Comparison of ENCODE assay signal across 1 cellular context in genomic region chr1:200869753-200870391, GRCh38.
TF ChIP-seq lines count a peak whose summit lies in the region.

No MANE protein-coding gene starts in this region.

TF ChIP-seq in GM12878, 131 proteins besides CTCF, POLR2A, EP300 and RAD21 (continued from another document and continues in another):
- 0 out of 2 replicates have a peak, but pooled peaks have one; percentile 37 for TF ChIP-seq ZNF592 (IDR thresholded peaks at IDR 0.05)
- TF ChIP-seq SMC3 (IDR thresholded peaks at IDR 0.05; ENCODE audit: borderline replicate concordance, low read length) = peak; percentile 11; the same call in 1 of the 2 replicates
- TF ChIP-seq RCOR1 (conservative IDR thresholded peaks at IDR 0.05; ENCODE audit: low read depth, low read length) = no peak
- TF ChIP-seq SUZ12 (IDR thresholded peaks at IDR 0.05; ENCODE audit: unreplicated experiment) = no peak
- peak; percentile 97 for TF ChIP-seq DPF2 (IDR thresholded peaks at IDR 0.05)
- peak; percentile 77 for TF ChIP-seq MLLT1 (IDR thresholded peaks at IDR 0.05)
- TF ChIP-seq MEF2B (IDR thresholded peaks at IDR 0.05; ENCODE audit: partially characterized antibody, poor library complexity, severe bottlenecking) = peak; percentile 88
- peak; percentile 80 for TF ChIP-seq IKZF1 (conservative IDR thresholded peaks at IDR 0.05)
- peak; percentile 59; the same call in 1 of the 2 replicates for TF ChIP-seq CHD2 (IDR thresholded peaks at IDR 0.05; ENCODE audit: borderline replicate concordance, low read depth, low read length)
- peak; percentile 94 for TF ChIP-seq IRF4 (IDR thresholded peaks at IDR 0.05; ENCODE audit: low read depth, low read length)
- TF ChIP-seq GABPA (IDR thresholded peaks at IDR 0.05; ENCODE audit: low read depth) = 0 out of 2 replicates have a peak, but pooled peaks have one; percentile 39
- TF ChIP-seq HDAC2 (IDR thresholded peaks at IDR 0.05) = no peak
- 0 out of 2 replicates have a peak, but pooled peaks have one; percentile 37 for TF ChIP-seq ZBED1 (IDR thresholded peaks at IDR 0.05; ENCODE audit: borderline replicate concordance)
- no peak for TF ChIP-seq CHD4 (IDR thresholded peaks at IDR 0.05)
- no peak for TF ChIP-seq TCF12 (IDR thresholded peaks at IDR 0.05; ENCODE audit: low read depth, low read length)
- peak; percentile 84 for TF ChIP-seq MTA2 (IDR thresholded peaks at IDR 0.05; ENCODE audit: low read depth)
- no peak for TF ChIP-seq MAX (IDR thresholded peaks at IDR 0.05; ENCODE audit: low read depth, low read length)
- peak; percentile 30; the same call in 1 of the 2 replicates for TF ChIP-seq BACH1 (IDR thresholded peaks at IDR 0.05; ENCODE audit: borderline replicate concordance)
- TF ChIP-seq NFIC (IDR thresholded peaks at IDR 0.05; ENCODE audit: low read depth, low read length) = peak; percentile 90
- peak; percentile 59; the same call in 1 of the 2 replicates for TF ChIP-seq PRDM15 (CRISPR knock-in tag; IDR thresholded peaks at IDR 0.05)
- TF ChIP-seq TCF3 (IDR thresholded peaks at IDR 0.05; ENCODE audit: borderline replicate concordance, insufficient read depth, low read depth, low read length) = no peak
- TF ChIP-seq ATF3 (IDR thresholded peaks at IDR 0.05; ENCODE audit: borderline replicate concordance, extremely low read depth, low read depth, low read length) = no peak
- no peak; the same call in 1 of the 2 replicates for TF ChIP-seq MTA3 (IDR thresholded peaks at IDR 0.05; ENCODE audit: borderline replicate concordance, low read length)
- TF ChIP-seq SUPT20H (IDR thresholded peaks at IDR 0.05; ENCODE audit: borderline replicate concordance, control insufficient read depth, low read depth, low read length) = no peak
- no peak for TF ChIP-seq RB1 (IDR thresholded peaks at IDR 0.05; ENCODE audit: borderline replicate concordance)
- no peak for TF ChIP-seq STAT1 (conservative IDR thresholded peaks at IDR 0.05)
- TF ChIP-seq YY1 (IDR thresholded peaks at IDR 0.05; ENCODE audit: low read depth, low read length) = no peak
- TF ChIP-seq TBL1XR1 (IDR thresholded peaks at IDR 0.05; ENCODE audit: low read depth, low read length) = peak; percentile 75
- TF ChIP-seq IRF3 (IDR thresholded peaks at IDR 0.05) = no peak
- TF ChIP-seq ZBTB40 (IDR thresholded peaks at IDR 0.05; ENCODE audit: borderline replicate concordance) = no peak
- TF ChIP-seq SKIL (IDR thresholded peaks at IDR 0.05; ENCODE audit: low read depth, poor library complexity, severe bottlenecking) = peak; percentile 97
- no peak for TF ChIP-seq MYC (IDR thresholded peaks at IDR 0.05; ENCODE audit: insufficient read depth, insufficient read length, insufficient replicate concordance, low read length, severe bottlenecking)
- 0 out of 2 replicates have a peak, but pooled peaks have one; percentile 38 for TF ChIP-seq PAX5 (IDR thresholded peaks at IDR 0.05; ENCODE audit: borderline replicate concordance, low read depth, low read length)
- no peak for TF ChIP-seq BCLAF1 (IDR thresholded peaks at IDR 0.05)
- TF ChIP-seq BMI1 (IDR thresholded peaks at IDR 0.05; ENCODE audit: borderline replicate concordance) = peak; percentile 64; the same call in 1 of the 2 replicates
- TF ChIP-seq NR2F1 (conservative IDR thresholded peaks at IDR 0.05) = peak; percentile 61
- peak in 1 of 2 experiments; percentile 65; a peak in 2 of 4 replicates for TF ChIP-seq SRF (IDR thresholded peaks at IDR 0.05; ENCODE audit: low read depth in 2 of 2, low read length in 2 of 2)
- peak; percentile 60 for TF ChIP-seq SMAD1 (IDR thresholded peaks at IDR 0.05; ENCODE audit: low read depth, partially characterized antibody)
- TF ChIP-seq SREBF1 (IDR thresholded peaks at IDR 0.05; ENCODE audit: low read length) = no peak
- TF ChIP-seq KAT2A (conservative IDR thresholded peaks at IDR 0.05; ENCODE audit: control insufficient read depth, low read depth, low read length) = no peak
